ENCODE assay signal across 8 cellular contexts in the genomic region with DNA sequence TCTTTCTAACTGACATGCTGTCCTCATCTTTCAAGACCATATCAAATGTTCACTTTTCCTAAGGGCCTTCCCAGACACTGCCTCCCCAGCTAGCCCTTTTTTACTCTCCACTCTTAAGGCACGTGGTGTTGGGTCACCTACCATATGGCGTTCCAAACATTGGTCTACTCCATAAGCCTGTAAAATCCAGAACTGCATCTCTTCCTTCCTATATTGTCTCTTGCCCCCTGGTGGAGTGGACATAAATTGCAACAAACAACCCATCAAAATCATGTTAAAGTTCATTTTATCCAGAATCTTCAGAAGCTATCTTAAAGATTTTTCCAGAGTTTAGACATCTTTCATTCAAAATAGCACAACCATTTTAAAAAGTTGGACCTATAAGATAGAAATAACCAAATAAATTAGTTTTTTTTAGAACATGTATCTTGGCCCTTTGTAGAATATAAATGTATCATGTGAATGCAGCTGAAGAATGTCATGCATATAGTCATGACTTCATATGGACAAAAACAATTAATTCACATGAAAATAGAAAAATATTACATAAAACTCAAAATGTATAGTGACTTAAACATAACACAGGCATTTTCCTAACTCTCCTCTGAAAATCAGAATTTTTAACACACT.
DNase-seq lines count a peak whose midpoint lies in the region; ATAC-seq and TF ChIP-seq lines count a peak whose summit lies in the region.

No MANE protein-coding gene starts in this region.

- no peak overlapping the region for H3K27ac ChIP-seq in 22Rv1

- no peak for ATAC-seq in HG03469 (IDR thresholded peaks at IDR 0.05; ENCODE audit: unreplicated experiment)
- ATAC-seq in activated naive CD4-positive, alpha-beta T cell treated with anti-CD3 and anti-CD28 coated beads, Interleukin-2, amount 50 U/mL, for 72 hours = no peak
- ATAC-seq in GM19395 (IDR thresholded peaks at IDR 0.05; ENCODE audit: unreplicated experiment) = no peak

- H3K27ac Mint-ChIP-seq in nephron = no peak overlapping the region
- peak overlapping the region in 1 of 2 donors; percentile 26 for H3K27ac Mint-ChIP-seq in activated naive CD4-positive, alpha-beta T cell treated with anti-CD3 and anti-CD28 coated beads, Interleukin-2, amount 50 U/mL, for 72 hours

- peak; percentile 8 for DNase-seq in GM10266 (ENCODE audit: extremely low spot score)
- DNase-seq in LNCaP clone FGC (ENCODE audit: low read depth) = peak; percentile 13
- peak; percentile 31 for DNase-seq in astrocyte of the spinal cord (ENCODE audit: low read depth, low spot score)
- DNase-seq in activated naive CD4-positive, alpha-beta T cell treated with anti-CD3 and anti-CD28 coated beads, Interleukin-2, amount 50 U/mL, for 72 hours (ENCODE audit: low spot score in 2 of 2) = no peak

- H3K27me3 Mint-ChIP-seq in nephron (ENCODE audit: low read depth) = no peaks in the 10 kb centered on the region

- H3K36me3 Mint-ChIP-seq in nephron (ENCODE audit: low read depth) = no peaks in the 10 kb centered on the region
- H3K36me3 Mint-ChIP-seq in activated naive CD4-positive, alpha-beta T cell treated with anti-CD3 and anti-CD28 coated beads, Interleukin-2, amount 50 U/mL, for 72 hours = no peaks in the 10 kb centered on the region

- H3K4me1 Mint-ChIP-seq in nephron = peaks cover 21% of the 10 kb centered on the region

- in situ Hi-C loops in astrocyte of the spinal cord (cut with HindIII; ENCODE audit: low sequenced_read_pairs) = no loop called here

- H3K4me3 Mint-ChIP-seq in nephron = no peak overlapping the region

- H3K9me3 Mint-ChIP-seq in nephron = no peaks in the 10 kb centered on the region
- peaks cover 0 to 6% of the 10 kb centered on the region in 2 donors for H3K9me3 Mint-ChIP-seq in activated naive CD4-positive, alpha-beta T cell treated with anti-CD3 and anti-CD28 coated beads, Interleukin-2, amount 50 U/mL, for 72 hours

- TF ChIP-seq CTCF in 22Rv1 (IDR thresholded peaks at IDR 0.05) (peak; percentile 87), GM10266 (IDR thresholded peaks at IDR 0.05; ENCODE audit: control insufficient read depth, insufficient read depth, low read depth, missing control alignments) (peak; percentile 11), LNCaP clone FGC (IDR thresholded peaks at IDR 0.05; ENCODE audit: control insufficient read depth, extremely low read depth, insufficient read depth) (peak; percentile 62), astrocyte of the spinal cord (IDR thresholded peaks at IDR 0.05; ENCODE audit: low read depth, low read length) (peak; percentile 64), nephron (IDR thresholded peaks at IDR 0.05; ENCODE audit: unreplicated experiment in 3 of 3) (peak; percentile 47 to 50 (median 49))

- H3K4me3 ChIP-seq in LNCaP clone FGC (ENCODE audit: low read depth, low read length) (no peak overlapping the region), astrocyte of the spinal cord (ENCODE audit: low read depth, low read length) (no peak overlapping the region)

Comparison
In these comparisons a context has a peak if more than half of its experiments do, and no peak if none do; other contexts are left out.
1. CTCF ChIP-seq: peak in every context shown above with its lines; median percentile 87 in 22Rv1; 64 in astrocyte of the spinal cord; 62 in LNCaP clone FGC; 49 in nephron; 11 in GM10266.
2. DNase-seq: peak in GM10266 (single experiment), LNCaP clone FGC (single experiment) and astrocyte of the spinal cord (single experiment); none in activated naive CD4-positive, alpha-beta T cell treated with anti-CD3 and anti-CD28 coated beads, Interleukin-2, amount 50 U/mL, for 72 hours (0 of 2).